8 cellular contexts compared by ENCODE assay signal in the genomic region with DNA sequence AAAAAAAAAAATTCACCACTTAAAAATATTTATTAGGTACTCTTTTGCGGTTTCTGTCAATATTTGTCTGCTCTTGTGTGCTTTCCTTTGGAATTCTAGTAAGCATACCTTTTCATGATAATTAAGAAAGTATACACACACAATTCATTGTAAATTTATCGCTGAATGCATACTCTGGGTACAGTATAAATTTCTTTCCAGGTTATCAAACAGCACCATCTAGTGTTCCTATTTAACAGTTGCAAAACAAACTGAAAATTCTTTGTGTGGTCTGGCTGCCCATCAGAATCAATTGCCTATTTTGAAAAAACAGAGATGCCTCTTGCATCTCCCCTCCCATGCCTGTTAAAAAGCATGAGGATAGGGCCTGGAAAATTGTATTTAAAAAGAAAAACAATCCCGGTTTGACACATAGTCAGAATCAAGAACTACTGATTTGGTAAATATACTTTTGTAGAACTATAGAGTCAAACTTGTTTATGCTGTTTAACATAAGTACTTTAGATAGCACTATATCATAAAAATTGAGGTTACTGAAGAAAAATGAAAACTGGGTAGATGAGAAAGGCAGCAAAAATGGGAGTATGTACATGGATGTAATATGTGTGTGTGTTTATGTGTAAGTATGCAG. TPM values are rescaled to one million over a fixed set of nuclear protein-coding genes. Genes with fewer than 3 reads are reported as not detected.
DNase-seq lines count a peak whose midpoint lies in the region; ATAC-seq lines count a peak whose summit lies in the region.

No MANE protein-coding gene starts in this region.

- ATAC-seq in GM18508 (IDR thresholded peaks at IDR 0.05; ENCODE audit: insufficient read depth, unreplicated experiment): peak; percentile 33
- ATAC-seq in HG03108 (IDR thresholded peaks at IDR 0.05; ENCODE audit: unreplicated experiment): peak; percentile 62

- peak; percentile 58 to 60 for DNase-seq in AML-193 (lab: John Stamatoyannopoulos, UW)
- DNase-seq in NCI-H748 treated with DMSO at 0.1 percent for 48 hours (lab: John Stamatoyannopoulos, UW): peak; percentile 52
- peak; percentile 43 for DNase-seq in cerebellum (ENCODE audit: low spot score)
- peak; percentile 62 for DNase-seq in medulla oblongata (ENCODE audit: extremely low spot score)
- no peak for DNase-seq in activated CD4-positive, alpha-beta T cell treated with anti-CD3 and anti-CD28 coated beads for 1 hour
- DNase-seq in occipital lobe (lab: John Stamatoyannopoulos, UW): no peak

RNA-seq across cellular contexts. Expression of gene PGGT1B, which starts 16.2 kb away (rescaled TPM):
- total RNA-seq in cerebellum: 24.3 TPM
- total RNA-seq in occipital lobe: 17.2 TPM

RNA-seq across cellular contexts. Expression of gene CCDC112, which starts 50.0 kb away (rescaled TPM):
- total RNA-seq in cerebellum (30.8 TPM), occipital lobe (80.5 TPM)

Comparison
In these comparisons a context has a peak if more than half of its experiments do, and no peak if none do; other contexts are left out.
1. DNase-seq: peak in AML-193 (2 of 2), NCI-H748 treated with DMSO at 0.1 percent for 48 hours (single experiment), cerebellum (single experiment) and medulla oblongata (single experiment); none in activated CD4-positive, alpha-beta T cell treated with anti-CD3 and anti-CD28 coated beads for 1 hour (single experiment) and occipital lobe (single experiment).